In the genomic region with DNA sequence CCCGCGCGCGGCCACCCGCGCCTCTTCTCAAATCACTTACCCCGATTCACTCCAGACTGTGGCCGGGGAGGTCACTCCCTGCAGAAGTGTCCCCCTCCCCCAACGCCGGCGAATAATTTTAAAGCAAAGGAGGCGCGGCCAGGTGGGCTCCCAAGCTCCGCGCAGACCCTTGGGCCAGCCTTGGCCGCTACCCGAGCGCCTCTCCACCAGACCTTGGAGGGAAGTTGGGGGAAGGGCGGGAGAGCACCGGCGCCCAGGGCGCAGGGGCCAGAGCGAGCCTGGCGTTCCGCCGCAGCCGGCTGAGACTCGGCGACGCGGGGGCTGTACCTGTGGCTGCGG, we compare ENCODE assay signal across 9 cellular contexts. TPM values are rescaled to one million over a fixed set of nuclear protein-coding genes. Genes with fewer than 3 reads are reported as not detected.
DNase-seq lines count a peak whose midpoint lies in the region; ATAC-seq and TF ChIP-seq lines count a peak whose summit lies in the region.
"Had no signal": no experiment of that assay in that cellular context is flagged by ENCODE, and none has a peak within 500 bp of the region (broad histone marks: within the 10 kb centered on the region; RNA-seq: fewer than 3 reads in every experiment).

No MANE protein-coding gene starts in this region.

- no peak for ATAC-seq in Right ventricle myocardium superior (ENCODE audit: poor library complexity)
- ATAC-seq in Right ventricle myocardium inferior: no peak
- no peak for ATAC-seq in naive thymus-derived CD4-positive, alpha-beta T cell
- no peak for ATAC-seq in upper lobe of right lung

- POLR2A ChIA-PET in naive thymus-derived CD4-positive, alpha-beta T cell (lab: Charles Lee): no interaction called here

- DNase-seq in Right ventricle myocardium superior (peak; percentile 37), Right ventricle myocardium inferior (ENCODE audit: missing footprints) (no peak), chondrocyte (ENCODE audit: low spot score) (no peak), upper lobe of right lung (no peak), NCI-H774 (lab: John Stamatoyannopoulos, UW) (no peak), NOMO-1 treated with dmso at 0.1 percent for 144 hours (lab: John Stamatoyannopoulos, UW; ENCODE audit: unreplicated experiment) (no peak), NCI-H345 treated with DMSO at 0.1 percent for 48 hours (lab: John Stamatoyannopoulos, UW; ENCODE audit: unreplicated experiment) (no peak)
- peak in 4 of 9 donors; percentile 5 to 22 (median 9) for DNase-seq in naive thymus-derived CD4-positive, alpha-beta T cell

- H3K9me3 ChIP-seq in naive thymus-derived CD4-positive, alpha-beta T cell (ENCODE audit: control insufficient read depth in 2 of 3, low read length in 3 of 3): no peaks in the 10 kb centered on the region
- H3K9me3 ChIP-seq in upper lobe of right lung: no peaks in the 10 kb centered on the region

- peaks cover 30% of the 10 kb centered on the region for H3K4me1 Mint-ChIP-seq in chondrocyte (ENCODE audit: low read depth)
- peaks cover 23 to 44% (median 29%) of the 10 kb centered on the region in 7 donors for H3K4me1 Mint-ChIP-seq in naive thymus-derived CD4-positive, alpha-beta T cell

- H3K36me3 ChIP-seq in naive thymus-derived CD4-positive, alpha-beta T cell (ENCODE audit: control insufficient read depth in 2 of 3, insufficient read depth in 3 of 3, low read length in 3 of 3): no peaks in the 10 kb centered on the region
- no peaks in the 10 kb centered on the region for H3K36me3 ChIP-seq in upper lobe of right lung

- intact Hi-C loops in Right ventricle myocardium superior (cut with DNase I) (loop anchor here (10.0 kb wide), 1 partner anchor 439 kb away; no protein-coding TSS in a partner anchor), Right ventricle myocardium inferior (cut with DNase I) (no loop called here), upper lobe of right lung (cut with DNase I) (no loop called here)
- intact Hi-C loops in naive thymus-derived CD4-positive, alpha-beta T cell (cut with micrococcal nuclease): loop anchor here (2.0 to 10.0 kb wide), 4 partner anchors 241 to 1531 kb away; partner anchors contain the start of genes BAMBI (in 1 of the 2), GAD2 (in 1 of the 2) and RAB18 (in 1 of the 2)

- peaks cover 13 to 50% of the 10 kb centered on the region in 2 donors for H3K27me3 ChIP-seq in naive thymus-derived CD4-positive, alpha-beta T cell (ENCODE audit: control insufficient read depth in 2 of 2, insufficient read depth in 2 of 2, low read length in 2 of 2)
- H3K27me3 ChIP-seq in upper lobe of right lung: peaks cover 91% of the 10 kb centered on the region

- peak overlapping the region; percentile 94 for H3K27ac Mint-ChIP-seq in chondrocyte (ENCODE audit: unreplicated experiment)
- H3K27ac Mint-ChIP-seq in naive thymus-derived CD4-positive, alpha-beta T cell: no peak overlapping the region

- peak overlapping the region; percentile 84 for H3K4me3 Mint-ChIP-seq in chondrocyte (ENCODE audit: unreplicated experiment)
- H3K4me3 Mint-ChIP-seq in naive thymus-derived CD4-positive, alpha-beta T cell: peak overlapping the region in 9 of 10 donors; percentile 39 to 96 (median 88)

- H3K9me3 Mint-ChIP-seq in chondrocyte (ENCODE audit: low read depth): no peaks in the 10 kb centered on the region
- peaks cover 0 to 3% (median 0%) of the 10 kb centered on the region in 11 donors for H3K9me3 Mint-ChIP-seq in naive thymus-derived CD4-positive, alpha-beta T cell

- peak overlapping the region; percentile 39 for H3K4me3 ChIP-seq in naive thymus-derived CD4-positive, alpha-beta T cell (ENCODE audit: low read length)
- peak overlapping the region; percentile 36 for H3K4me3 ChIP-seq in upper lobe of right lung

- H3K36me3 Mint-ChIP-seq in chondrocyte (ENCODE audit: low read depth): peaks cover 2% of the 10 kb centered on the region
- H3K36me3 Mint-ChIP-seq in naive thymus-derived CD4-positive, alpha-beta T cell: peaks cover 0 to 5% (median 0%) of the 10 kb centered on the region in 5 donors

- CTCF ChIA-PET in naive thymus-derived CD4-positive, alpha-beta T cell (lab: Charles Lee): no interaction called here

- peaks cover 27 to 42% of the 10 kb centered on the region in 2 donors for H3K4me1 ChIP-seq in naive thymus-derived CD4-positive, alpha-beta T cell (ENCODE audit: control insufficient read depth in 2 of 2, insufficient read depth in 2 of 2, low read length in 2 of 2)
- H3K4me1 ChIP-seq in upper lobe of right lung: peaks cover 38% of the 10 kb centered on the region

- peaks cover 12% of the 10 kb centered on the region for H3K27me3 Mint-ChIP-seq in chondrocyte (ENCODE audit: low read depth)
- H3K27me3 Mint-ChIP-seq in naive thymus-derived CD4-positive, alpha-beta T cell: peaks cover 52 to 83% (median 70%) of the 10 kb centered on the region in 5 donors

- TF ChIP-seq CTCF in chondrocyte (IDR thresholded peaks at IDR 0.05) (no peak), upper lobe of right lung (IDR thresholded peaks at IDR 0.05) (no peak)

- H3K27ac ChIP-seq in naive thymus-derived CD4-positive, alpha-beta T cell (ENCODE audit: low read depth, low read length): no peak overlapping the region
- no peak overlapping the region for H3K27ac ChIP-seq in upper lobe of right lung
- H3K27ac ChIP-seq: HL-60 had no signal

RNA-seq across cellular contexts. Expression of gene MKX, which starts 0.3 kb away (rescaled TPM):
- total RNA-seq in Right ventricle myocardium superior (not detected), Right ventricle myocardium inferior (0.14 TPM), chondrocyte (19.2 to 28.8 TPM (median 22.1 TPM) in 3 replicates), upper lobe of right lung (1.7 TPM)
- not detected for total RNA-seq in naive thymus-derived CD4-positive, alpha-beta T cell
- polyA plus RNA-seq in naive thymus-derived CD4-positive, alpha-beta T cell: not detected

Comparison
In these comparisons a context has a peak if more than half of its experiments do, and no peak if none do; other contexts are left out.
1. intact Hi-C loops: an anchor here in Right ventricle myocardium superior (10.0 kb wide) and naive thymus-derived CD4-positive, alpha-beta T cell (2.0 to 10.0 kb wide); none called in Right ventricle myocardium inferior and upper lobe of right lung.